Comparison of ENCODE assay signal across 14 cellular contexts in genomic region chr5:116652903-116653302, GRCh38.
DNase-seq lines count a peak whose midpoint lies in the region; ATAC-seq and TF ChIP-seq lines count a peak whose summit lies in the region.
"Had no signal": no experiment of that assay in that cellular context is flagged by ENCODE, and none has a peak within 500 bp of the region (broad histone marks: within the 10 kb centered on the region; RNA-seq: fewer than 3 reads in every experiment).

No MANE protein-coding gene starts in this region.

- DNase-seq in MCF 10A (ENCODE audit: unreplicated experiment), result peak; percentile 73
- DNase-seq in left ventricle myocardium superior, result no peak
- DNase-seq in osteoblast (ENCODE audit: insufficient read length, low spot score, missing footprints), result peak; percentile 14
- no peak for DNase-seq in SKM-1 (lab: John Stamatoyannopoulos, UW; ENCODE audit: unreplicated experiment)
- DNase-seq in activated T-cell treated with anti-CD3 and anti-CD28 coated beads, Interleukin-2, amount 50 U/mL, for 1 hour, result no peak
- no peak for DNase-seq in NCI-H187 (lab: John Stamatoyannopoulos, UW)
- DNase-seq: activated CD4-positive, CD25-positive, alpha-beta regulatory T cell; activated T-cell treated with anti-CD3 and anti-CD28 coated beads, Interleukin-2, amount 50 U/mL, for 24 hours; NCI-H446 treated with DMSO at 0.1 percent for 48 hours; SHP77 treated with DMSO at 0.1 percent for 48 hours had no signal

- no peak overlapping the region for H3K27ac ChIP-seq in HEK293 (ENCODE audit: extremely low read depth, low read depth, low read length)
- no peak overlapping the region for H3K27ac ChIP-seq in osteoblast (ENCODE audit: low read depth, low read length)
- H3K27ac ChIP-seq: BLaER1 had no signal

- H3K9me3 ChIP-seq in HEK293 (ENCODE audit: control insufficient read depth, insufficient read depth, low read depth, low read length) (no peaks in the 10 kb centered on the region), osteoblast (ENCODE audit: low read depth, low read length) (no peaks in the 10 kb centered on the region)
- H3K9me3 ChIP-seq: BLaER1 had no signal

- H3K9me3 Mint-ChIP-seq in MCF 10A (ENCODE audit: unreplicated experiment), result no peaks in the 10 kb centered on the region
- H3K9me3 Mint-ChIP-seq: stimulated activated effector memory CD8-positive, alpha-beta T cell treated with anti-CD3 and anti-CD28 coated beads, Interleukin-12 subunit alpha, Interleukin-12 subunit beta, amount 100 ng/mL, for 72 hours had no signal

- CTCF ChIA-PET in HEK293 (lab: Yijun Ruan, JAX), result no interaction called here
- CTCF ChIA-PET in MCF 10A (lab: Yijun Ruan, JAX), result interaction anchor here (0.6 kb wide), 1 partner anchor 78 kb away, joined by 3 read pairs; no protein-coding TSS in a partner anchor

- H3K27me3 Mint-ChIP-seq in MCF 10A (ENCODE audit: insufficient read depth, unreplicated experiment), result no peaks in the 10 kb centered on the region

- intact Hi-C loops in MCF 10A (cut with micrococcal nuclease), result loop anchor here (1.0 kb wide), 1 partner anchor 27 kb away; no protein-coding TSS in a partner anchor
- intact Hi-C loops in left ventricle myocardium superior (cut with micrococcal nuclease), result no loop called here

- ATAC-seq in left ventricle myocardium superior, result peak; percentile 82
- no peak for ATAC-seq in HG02571 (IDR thresholded peaks at IDR 0.05; ENCODE audit: unreplicated experiment)
- ATAC-seq: stimulated activated effector memory CD8-positive, alpha-beta T cell treated with anti-CD3 and anti-CD28 coated beads, Interleukin-12 subunit alpha, Interleukin-12 subunit beta, amount 100 ng/mL, for 72 hours had no signal

- H3K79me2 ChIP-seq in osteoblast (ENCODE audit: insufficient read depth, low read length), result no peaks in the 10 kb centered on the region

- H3K4me1 ChIP-seq in HEK293 (ENCODE audit: control insufficient read depth, insufficient read depth, low read length) (no peaks in the 10 kb centered on the region; the same call in 1 of the 2 replicates), osteoblast (ENCODE audit: insufficient read depth, low read length) (no peaks in the 10 kb centered on the region)
- H3K4me1 ChIP-seq: BLaER1 had no signal

- H3K4me3 ChIP-seq in HEK293 (ENCODE audit: low read depth, low read length) (no peak overlapping the region), osteoblast (ENCODE audit: insufficient read depth, low read length) (no peak overlapping the region)
- H3K4me3 ChIP-seq: BLaER1 had no signal

- H3K27ac Mint-ChIP-seq in MCF 10A (ENCODE audit: low read depth, unreplicated experiment), result peak overlapping the region; percentile 8
- H3K27ac Mint-ChIP-seq: activated T-cell treated with anti-CD3 and anti-CD28 coated beads, Interleukin-2, amount 50 U/mL, for 24 hours; stimulated activated effector memory CD8-positive, alpha-beta T cell treated with anti-CD3 and anti-CD28 coated beads, Interleukin-12 subunit alpha, Interleukin-12 subunit beta, amount 100 ng/mL, for 72 hours had no signal

- no peak overlapping the region for H3K4me2 ChIP-seq in osteoblast (ENCODE audit: insufficient read depth, low read length)
- H3K4me2 ChIP-seq: BLaER1 had no signal

- H3K36me3 ChIP-seq in HEK293 (ENCODE audit: control insufficient read depth in 2 of 2, insufficient read depth in 1 of 2, low read length in 2 of 2) (no peaks in the 10 kb centered on the region), osteoblast (ENCODE audit: insufficient read depth, low read length) (no peaks in the 10 kb centered on the region)
- H3K36me3 ChIP-seq: BLaER1 had no signal

- peaks cover 17% of the 10 kb centered on the region for H3K4me1 Mint-ChIP-seq in MCF 10A (ENCODE audit: insufficient read depth, unreplicated experiment)
- H3K4me1 Mint-ChIP-seq: stimulated activated effector memory CD8-positive, alpha-beta T cell treated with anti-CD3 and anti-CD28 coated beads, Interleukin-12 subunit alpha, Interleukin-12 subunit beta, amount 100 ng/mL, for 72 hours had no signal

- H3K27me3 ChIP-seq in osteoblast (ENCODE audit: insufficient read depth, low read length), result no peaks in the 10 kb centered on the region

- H3K4me3 Mint-ChIP-seq in MCF 10A (ENCODE audit: unreplicated experiment), result peak overlapping the region; percentile 3
- H3K4me3 Mint-ChIP-seq: activated T-cell treated with anti-CD3 and anti-CD28 coated beads, Interleukin-2, amount 50 U/mL, for 24 hours; stimulated activated effector memory CD8-positive, alpha-beta T cell treated with anti-CD3 and anti-CD28 coated beads, Interleukin-12 subunit alpha, Interleukin-12 subunit beta, amount 100 ng/mL, for 72 hours had no signal

- no peaks in the 10 kb centered on the region for H4K20me1 ChIP-seq in osteoblast (ENCODE audit: insufficient read depth, low read length)
- H4K20me1 ChIP-seq: BLaER1 had no signal

- BruUV-seq in MCF 10A (replicated peaks; lab: Mats Ljungman, UMichigan), result no TSS peak

- H3K36me3 Mint-ChIP-seq in MCF 10A (ENCODE audit: insufficient read depth, unreplicated experiment), result no peaks in the 10 kb centered on the region
- H3K36me3 Mint-ChIP-seq: stimulated activated effector memory CD8-positive, alpha-beta T cell treated with anti-CD3 and anti-CD28 coated beads, Interleukin-12 subunit alpha, Interleukin-12 subunit beta, amount 100 ng/mL, for 72 hours had no signal

- POLR2A ChIA-PET in HEK293 (lab: Yijun Ruan, JAX), result no interaction called here
- POLR2A ChIA-PET in MCF 10A (lab: Yijun Ruan, JAX), result interaction anchor here (0.9 to 1.9 kb wide), 3 partner anchors 27 to 114 kb away, joined by 4 to 8 read pairs (median 6); partner anchors contain the start of gene SEMA6A

- TF ChIP-seq CTCF in HEK293 (tag by site-specific recombination; IDR thresholded peaks at IDR 0.05) (no peak), MCF 10A (IDR thresholded peaks at IDR 0.05; ENCODE audit: unreplicated experiment) (no peak), osteoblast (IDR thresholded peaks at IDR 0.05; ENCODE audit: extremely low read depth, low read depth, low read length) (no peak)

- no peak overlapping the region for H2AFZ ChIP-seq in osteoblast (ENCODE audit: low read length)

TF ChIP-seq in HEK293, 187 proteins besides CTCF, POLR2A, EP300 and RAD21:
- 0 out of 2 replicates have a peak, but pooled peaks have one; percentile 9 for TF ChIP-seq ZBTB44 (tag by site-specific recombination; IDR thresholded peaks at IDR 0.05)
- no peak for TF ChIP-seq ZNF394 (tag by site-specific recombination; IDR thresholded peaks at IDR 0.05; ENCODE audit: borderline replicate concordance)
- TF ChIP-seq PRDM10 (tag by site-specific recombination; IDR thresholded peaks at IDR 0.05), result peak; percentile 91

Comparison
In these comparisons a context has a peak if more than half of its experiments do, and no peak if none do; other contexts are left out.
1. DNase-seq: peak in MCF 10A (single experiment) and osteoblast (single experiment); none in left ventricle myocardium superior (single experiment), SKM-1 (single experiment), activated T-cell treated with anti-CD3 and anti-CD28 coated beads, Interleukin-2, amount 50 U/mL, for 1 hour (single experiment) and NCI-H187 (0 of 2).